Comparison of ENCODE assay signal across 19 cellular contexts in the genomic region with DNA sequence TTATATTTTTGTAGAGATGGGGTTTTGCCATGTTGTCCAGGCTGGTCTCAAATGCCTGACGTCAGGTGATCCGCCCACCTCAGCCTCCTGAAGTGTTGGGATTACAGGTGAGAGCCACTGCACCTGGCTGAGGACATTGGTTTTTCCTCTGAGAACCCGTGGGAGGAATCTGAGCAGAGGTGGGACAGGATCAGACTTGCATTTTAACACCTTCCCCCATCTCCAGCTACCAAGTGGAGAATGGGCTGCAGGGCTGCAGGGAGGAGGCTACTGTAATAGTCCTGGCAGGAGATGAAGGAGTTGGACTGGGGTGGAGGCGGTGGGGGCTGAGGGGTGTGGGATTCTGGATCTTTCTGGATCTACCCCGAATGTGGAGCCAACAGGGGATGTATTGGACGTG. TPM values are rescaled to one million over a fixed set of nuclear protein-coding genes. Genes with fewer than 3 reads are reported as not detected.
"Had no signal": no experiment of that assay in that cellular context is flagged by ENCODE, and none has a peak within 500 bp of the region (broad histone marks: within the 10 kb centered on the region; RNA-seq: fewer than 3 reads in every experiment).

No MANE protein-coding gene starts in this region.

- ATAC-seq: right cardiac atrium had no signal

- H3K9me3 ChIP-seq: ascending aorta, esophagus muscularis mucosa, prostate gland, tibial nerve, vagina had no signal

- H3K9me3 Mint-ChIP-seq: activated T-cell treated with anti-CD3 and anti-CD28 coated beads, Interleukin-2, amount 50 U/mL, for 24 hours; nephron progenitor cell had no signal

- H3K4me3 Mint-ChIP-seq: activated T-cell treated with anti-CD3 and anti-CD28 coated beads, Interleukin-2, amount 50 U/mL, for 24 hours; nephron progenitor cell had no signal

- H3K4me1 Mint-ChIP-seq: nephron progenitor cell had no signal

- H3K27me3 Mint-ChIP-seq: activated T-cell treated with anti-CD3 and anti-CD28 coated beads, Interleukin-2, amount 50 U/mL, for 24 hours had no signal

- H3K4me1 ChIP-seq: esophagus muscularis mucosa, prostate gland, tibial nerve had no signal

- H3K27ac Mint-ChIP-seq: activated T-cell treated with anti-CD3 and anti-CD28 coated beads, Interleukin-2, amount 50 U/mL, for 24 hours; nephron progenitor cell had no signal

- H3K36me3 ChIP-seq: ascending aorta, cardiac muscle cell, esophagus muscularis mucosa, prostate gland, tibial nerve, vagina had no signal

- H3K4me3 ChIP-seq: ascending aorta, cardiac muscle cell, esophagus muscularis mucosa, prostate gland, skin epidermis, tibial nerve, vagina had no signal

- DNase-seq: activated CD4-positive, alpha-beta T cell treated with anti-CD3 and anti-CD28 coated beads, Interleukin-2, amount 50 U/mL, for 1 hour; activated CD4-positive, CD25-positive, alpha-beta regulatory T cell; activated gamma-delta T cell; activated T-cell treated with anti-CD3 and anti-CD28 coated beads, Interleukin-2, amount 50 U/mL, for 24 hours; mesendoderm; nephron progenitor cell; right cardiac atrium; stimulated activated CD4-positive, alpha-beta T cell treated with anti-CD3 and anti-CD28 coated beads, Interleukin-15, amount 100 ng/mL, for 24 hours; stimulated activated CD4-positive, alpha-beta T cell treated with anti-CD3 and anti-CD28 coated beads, Interleukin-4, amount 100 ng/mL, for 1 hour; stimulated activated naive CD4-positive, alpha-beta T cell had no signal

- H3K27me3 ChIP-seq: ascending aorta, cardiac muscle cell, esophagus muscularis mucosa, tibial nerve, vagina had no signal

- H3K27ac ChIP-seq: ascending aorta, cardiac muscle cell, esophagus muscularis mucosa, prostate gland, tibial nerve, vagina had no signal

RNA-seq across cellular contexts. Expression of a gene that starts 58.1 kb away (rescaled TPM):
- total RNA-seq: fibroblast of villous mesenchyme; T-helper 2 cell treated with Interferon-gamma antibody and Interleukin-4, amounts not matched to agents 100 ng/mL and 5 ng/mL, for 36 hours had no signal
